Comparison of ENCODE assay signal across 1 cellular context in the genomic region with DNA sequence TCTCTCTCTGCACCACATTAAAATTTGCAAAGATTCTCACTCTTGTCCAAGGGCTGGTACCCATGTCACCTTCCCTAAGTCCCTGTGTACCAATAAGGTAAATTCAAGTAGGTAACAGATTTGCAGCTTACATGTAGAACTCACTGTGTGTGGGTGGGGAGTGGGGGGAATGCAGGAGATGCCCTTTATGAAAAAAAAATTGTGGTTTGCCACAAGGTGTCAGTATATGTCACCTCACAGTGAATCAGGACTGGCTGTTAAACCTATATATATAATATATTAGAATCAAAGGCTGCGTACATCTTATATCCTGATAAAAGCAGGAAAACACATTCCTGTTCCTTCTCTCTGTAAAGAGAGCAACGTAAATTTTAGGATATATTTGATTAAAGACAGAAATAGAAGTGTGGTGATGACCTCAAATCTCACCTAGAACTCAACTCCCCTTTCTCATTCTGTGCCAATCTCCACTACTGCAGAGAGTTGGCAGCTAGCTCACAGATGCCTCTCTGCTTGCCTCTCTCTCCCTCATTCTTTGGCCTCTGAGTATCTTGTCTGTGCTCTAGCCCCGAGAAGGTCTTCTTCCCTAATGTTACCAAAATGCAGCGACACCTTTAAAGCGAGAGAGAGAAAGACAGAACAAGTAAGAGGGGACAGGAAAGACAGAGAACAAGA.
TF ChIP-seq lines count a peak whose summit lies in the region.

No MANE protein-coding gene starts in this region.

TF ChIP-seq in SK-N-SH treated with all-trans-retinoic acid at 6 μM for 48 hours, 23 proteins besides CTCF, POLR2A, EP300 and RAD21 (continued from another document):
- TF ChIP-seq ZC3H10 (CRISPR knock-in tag; IDR thresholded peaks at IDR 0.05) (no peak), BACH2 (CRISPR knock-in tag; IDR thresholded peaks at IDR 0.05; ENCODE audit: borderline replicate concordance) (no peak), CSRNP3 (CRISPR knock-in tag; IDR thresholded peaks at IDR 0.05) (no peak), SNAI2 (CRISPR knock-in tag; IDR thresholded peaks at IDR 0.05) (no peak)
TF ChIP-seq in SK-N-SH treated with all-trans-retinoic acid at 6 μM for 48 hours: peak in this region for 0.
